8 cellular contexts compared by ENCODE assay signal in genomic region chr1:24929091-24929875, GRCh38. TPM values are rescaled to one million over a fixed set of nuclear protein-coding genes. Genes with fewer than 3 reads are reported as not detected.
DNase-seq lines count a peak whose midpoint lies in the region; ATAC-seq and TF ChIP-seq lines count a peak whose summit lies in the region.

No MANE protein-coding gene starts in this region.

- in situ Hi-C loops in gastrocnemius medialis (cut with MboI; ENCODE audit: low sequenced_read_pairs in 4 of 4), result no loop called here

- H3K9ac ChIP-seq in BLaER1, result no peak overlapping the region

- peak; percentile 0 for ATAC-seq in GM19397 (IDR thresholded peaks at IDR 0.05; ENCODE audit: unreplicated experiment)
- ATAC-seq in gastrocnemius medialis, result no peak

- peak overlapping the region; percentile 85 for H3K4me2 ChIP-seq in BLaER1

- TF ChIP-seq POLR2A in esophagus squamous epithelium (IDR thresholded peaks at IDR 0.05) (no peak), gastrocnemius medialis (IDR thresholded peaks at IDR 0.05) (no peak)

- H3K4me3 ChIP-seq in BLaER1 (peak overlapping the region; percentile 63), esophagus squamous epithelium (peak overlapping the region; percentile 22 to 67 (median 40)), gastrocnemius medialis (peak overlapping the region in 3 of 4 donors; percentile 22 to 43 (median 25))
- H3K4me3 ChIP-seq in Jurkat, Clone E6-1 (ENCODE audit: low read length), result peak overlapping the region; percentile 56

- H3K27me3 ChIP-seq in BLaER1 (peaks cover 100% of the 10 kb centered on the region), esophagus squamous epithelium (peaks cover 34 to 100% (median 48%) of the 10 kb centered on the region in 4 donors), gastrocnemius medialis (peaks cover 84 to 89% (median 87%) of the 10 kb centered on the region in 3 donors)

- H3K9me3 ChIP-seq in BLaER1 (no peaks in the 10 kb centered on the region), esophagus squamous epithelium (no peaks in the 10 kb centered on the region), gastrocnemius medialis (no peaks in the 10 kb centered on the region)

- H3K36me3 ChIP-seq in BLaER1, result no peaks in the 10 kb centered on the region
- H3K36me3 ChIP-seq in esophagus squamous epithelium, result no peaks in the 10 kb centered on the region
- H3K36me3 ChIP-seq in gastrocnemius medialis, result no peaks in the 10 kb centered on the region

- H3K27ac ChIP-seq in BLaER1 (no peak overlapping the region), esophagus squamous epithelium (peak overlapping the region; percentile 51 to 88 (median 74)), gastrocnemius medialis (no peak overlapping the region)

- 0 to 2% methylated on average over 3 to 8 of the region's 91 CpGs for WGBS in esophagus squamous epithelium, 2 donors

- H3K4me1 ChIP-seq in BLaER1 (peaks cover 45% of the 10 kb centered on the region), esophagus squamous epithelium (peaks cover 31 to 70% (median 41%) of the 10 kb centered on the region in 3 donors), gastrocnemius medialis (peaks cover 10 to 17% of the 10 kb centered on the region in 2 donors)

- no peak for DNase-seq in Jurkat, Clone E6-1 (ENCODE audit: low read depth, low spot score)
- peak; percentile 33 to 36 for DNase-seq in activated CD4-positive, alpha-beta T cell treated with anti-CD3 and anti-CD28 coated beads, Interleukin-2, amount 50 U/mL, for 4 hours
- DNase-seq in esophagus squamous epithelium (lab: John Stamatoyannopoulos, UW), result no peak
- DNase-seq in gastrocnemius medialis, result no peak
- no peak for DNase-seq in HuH-7 (ENCODE audit: low spot score)
- DNase-seq in NCI-H128 (lab: John Stamatoyannopoulos, UW; ENCODE audit: unreplicated experiment), result no peak

- TF ChIP-seq CTCF in esophagus squamous epithelium (IDR thresholded peaks at IDR 0.05) (no peak), gastrocnemius medialis (IDR thresholded peaks at IDR 0.05 in 4 of 5, conservative IDR thresholded peaks at IDR 0.05 in 1 of 5) (no peak)

- peaks cover 91% of the 10 kb centered on the region for H4K20me1 ChIP-seq in BLaER1

- intact Hi-C loops in esophagus squamous epithelium (cut with DNase I), result no loop called here
- intact Hi-C loops in gastrocnemius medialis (cut with DNase I; ENCODE audit: low total_unique reads), result no loop called here

RNA-seq across cellular contexts. Expression of gene RUNX3, which starts 0.8 kb away (rescaled TPM):
- 21.7 TPM for polyA plus RNA-seq in Jurkat, Clone E6-1 (2012; ENCODE audit: insufficient read depth, insufficient read length)
- total RNA-seq in esophagus squamous epithelium (1 to 10 TPM; 1.9 to 5.7 (median 3.1) TPM), gastrocnemius medialis (1 to 10 TPM in 2 of 4 donors, under 1 TPM in 2; 0.13 to 1.9 (median 0.74) TPM)

Comparison
In these comparisons a context has a peak if more than half of its experiments do, and no peak if none do; other contexts are left out.
1. H3K27ac ChIP-seq: peak in esophagus squamous epithelium (4 of 4); none in BLaER1 (single experiment) and gastrocnemius medialis (0 of 4).
2. DNase-seq: peak in activated CD4-positive, alpha-beta T cell treated with anti-CD3 and anti-CD28 coated beads, Interleukin-2, amount 50 U/mL, for 4 hours (2 of 2); none in Jurkat, Clone E6-1 (single experiment), esophagus squamous epithelium (single experiment), gastrocnemius medialis (0 of 2), HuH-7 (single experiment) and NCI-H128 (single experiment).
3. Peak in every context shown above with its lines, with median percentiles within 50 percentile points of each other: H3K4me3 ChIP-seq.